In the genomic region with DNA sequence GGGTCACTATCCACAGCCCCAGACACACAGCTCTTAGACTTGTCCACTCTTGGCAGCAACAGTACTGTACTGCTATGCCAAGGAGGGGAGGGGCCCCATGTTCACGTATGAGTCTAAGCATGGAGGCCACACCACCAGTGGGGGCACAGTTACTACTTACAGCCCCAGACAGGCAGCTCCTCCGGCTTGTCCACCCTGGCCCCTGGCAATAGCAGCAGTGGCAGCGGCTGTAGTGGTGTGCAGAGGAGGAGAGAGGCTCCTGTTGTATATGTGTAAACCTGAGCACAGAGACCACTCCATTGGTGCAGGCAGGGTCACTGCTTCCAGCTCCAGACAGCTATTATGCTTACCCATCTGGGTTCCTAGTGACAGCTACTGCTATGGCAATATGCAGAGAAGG, we compare ENCODE assay signal across 30 cellular contexts.
DNase-seq lines count a peak whose midpoint lies in the region; ATAC-seq and TF ChIP-seq lines count a peak whose summit lies in the region.
"Had no signal": no experiment of that assay in that cellular context is flagged by ENCODE, and none has a peak within 500 bp of the region (broad histone marks: within the 10 kb centered on the region; RNA-seq: fewer than 3 reads in every experiment).

No MANE protein-coding gene starts in this region.

- no peaks in the 10 kb centered on the region for H3K4me1 ChIP-seq in right cardiac atrium (ENCODE audit: control insufficient read depth, insufficient read depth, low read length)
- peaks cover 0 to 11% of the 10 kb centered on the region in 2 donors for H3K4me1 ChIP-seq in right atrium auricular region
- peaks cover 27% of the 10 kb centered on the region for H3K4me1 ChIP-seq in neural progenitor cell
- H3K4me1 ChIP-seq: BE2C had no signal

- TF ChIP-seq CTCF in right atrium auricular region (IDR thresholded peaks at IDR 0.05) (no peak), neural progenitor cell (IDR thresholded peaks at IDR 0.05) (no peak), WERI-Rb-1 (IDR thresholded peaks at IDR 0.05; ENCODE audit: low read depth, low read length) (no peak)

- DNase-seq in right cardiac atrium (no peak), right atrium auricular region (ENCODE audit: low spot score) (no peak), left kidney (ENCODE audit: low read depth, low spot score) (peak; percentile 47), neural progenitor cell (ENCODE audit: low spot score) (no peak), AML-193 (lab: John Stamatoyannopoulos, UW) (no peak), dedifferentiated amniotic fluid mesenchymal stem cell (ENCODE audit: extremely low spot score) (no peak), WERI-Rb-1 (no peak)
- DNase-seq: BE2C; CD8-positive, alpha-beta memory T cell; DMS 273 treated with DMSO at 0.1 percent for 48 hours; DMS79; EL; GDM1; Karpas-422; MV-4-11; NCI-H1105 treated with DMSO at 0.1 percent for 48 hours; NCI-H146; NCI-H1930; NCI-H2107; NCI-H446 treated with DMSO at 0.1 percent for 48 hours; NCI-H526 treated with DMSO at 0.1 percent for 48 hours; Right ventricle myocardium superior; RPMI8226 had no signal

- peaks cover 1% of the 10 kb centered on the region for H3K27me3 Mint-ChIP-seq in neural progenitor cell (ENCODE audit: insufficient read depth, low read depth)

- no peak overlapping the region for H2AFZ ChIP-seq in neural progenitor cell (replicated peaks)

- peak overlapping the region; percentile 34 for H3K27ac Mint-ChIP-seq in neural progenitor cell
- H3K27ac Mint-ChIP-seq: CD8-positive, alpha-beta memory T cell had no signal

- peak overlapping the region; percentile 42 for H3K4me2 ChIP-seq in neural progenitor cell

- H3K27me3 ChIP-seq in right cardiac atrium (ENCODE audit: control insufficient read depth, insufficient read depth) (no peaks in the 10 kb centered on the region), right atrium auricular region (no peaks in the 10 kb centered on the region), neural progenitor cell (no peaks in the 10 kb centered on the region), WERI-Rb-1 (ENCODE audit: insufficient read depth, low read depth, severe bottlenecking) (no peaks in the 10 kb centered on the region)
- H3K27me3 ChIP-seq: BE2C had no signal

- H3K9me3 ChIP-seq in right cardiac atrium (ENCODE audit: control insufficient read depth, low read length) (no peaks in the 10 kb centered on the region), right atrium auricular region (peaks cover 4 to 19% of the 10 kb centered on the region in 2 donors), neural progenitor cell (ENCODE audit: low read depth) (peaks cover 18% of the 10 kb centered on the region), WERI-Rb-1 (ENCODE audit: severe bottlenecking) (no peaks in the 10 kb centered on the region)
- H3K9me3 ChIP-seq: BE2C, HAP-1 had no signal

- H3K9ac ChIP-seq in neural progenitor cell: no peak overlapping the region

- peaks cover 10% of the 10 kb centered on the region for H3K36me3 Mint-ChIP-seq in neural progenitor cell

- no peak overlapping the region for H3K4me3 ChIP-seq in right cardiac atrium (ENCODE audit: low read length)
- no peak overlapping the region for H3K4me3 ChIP-seq in right atrium auricular region
- H3K4me3 ChIP-seq in neural progenitor cell: no peak overlapping the region
- H3K4me3 ChIP-seq in WERI-Rb-1 (ENCODE audit: low read depth, low read length): no peak overlapping the region
- H3K4me3 ChIP-seq: GM12878, HAP-1 had no signal

- intact Hi-C loops in right cardiac atrium (cut with DNase I): no loop called here

- H3K36me3 ChIP-seq in right atrium auricular region (no peaks in the 10 kb centered on the region), neural progenitor cell (no peaks in the 10 kb centered on the region), WERI-Rb-1 (no peaks in the 10 kb centered on the region)
- H3K36me3 ChIP-seq: BE2C, HAP-1 had no signal

- 85% methylated on average over 3 of the region's 3 CpGs for WGBS in right cardiac atrium

- H3K4me3 Mint-ChIP-seq in neural progenitor cell: no peak overlapping the region
- H3K4me3 Mint-ChIP-seq: CD14-positive monocyte; CD8-positive, alpha-beta memory T cell had no signal

- peak; percentile 10 to 14 for ATAC-seq in right cardiac atrium
- no peak for ATAC-seq in HG03439 (IDR thresholded peaks at IDR 0.05; ENCODE audit: unreplicated experiment)
- ATAC-seq: HepG2 had no signal

- H4K20me1 ChIP-seq in neural progenitor cell (ENCODE audit: low read depth): no peaks in the 10 kb centered on the region

- H3K9me3 Mint-ChIP-seq in neural progenitor cell: peaks cover 36% of the 10 kb centered on the region

- H3K4me1 Mint-ChIP-seq in neural progenitor cell: peaks cover 24% of the 10 kb centered on the region

- H3F3A ChIP-seq in neural progenitor cell (ENCODE audit: low read depth): peaks cover 29% of the 10 kb centered on the region

- H3K27ac ChIP-seq in right cardiac atrium (ENCODE audit: low read length): no peak overlapping the region
- H3K27ac ChIP-seq in right atrium auricular region: no peak overlapping the region
- H3K27ac ChIP-seq in neural progenitor cell: no peak overlapping the region
- no peak overlapping the region for H3K27ac ChIP-seq in WERI-Rb-1
- H3K27ac ChIP-seq: 22Rv1, HL-60 had no signal

- H3K79me2 ChIP-seq in neural progenitor cell (ENCODE audit: low read depth): no peaks in the 10 kb centered on the region
